In genomic region chr1:55468438-55468837, GRCh38 we compare ENCODE assay signal across 23 cellular contexts.
A peak's percentile ranks its signal among the peaks of the same experiment; 100 is the strongest.
DNase-seq lines count a peak whose midpoint lies in the region; ATAC-seq and TF ChIP-seq lines count a peak whose summit lies in the region.
"Had no signal": no experiment of that assay in that cellular context is flagged by ENCODE, and none has a peak within 500 bp of the region (broad histone marks: within the 10 kb centered on the region; RNA-seq: fewer than 3 reads in every experiment).

No MANE protein-coding gene starts in this region.

- dilution Hi-C loops in IMR-90 (cut with HindIII; ENCODE audit: low sequenced_read_pairs, unreplicated experiment) = no loop called here

- H2AFZ ChIP-seq in IMR-90 (replicated peaks; ENCODE audit: low read length, poor library complexity) = no peak overlapping the region
- H2AFZ ChIP-seq in mesenchymal stem cell (ENCODE audit: low read depth, low read length) = peak overlapping the region; percentile 65

- H3K9me1 ChIP-seq in IMR-90 (ENCODE audit: insufficient read depth, low read length) = no peaks in the 10 kb centered on the region

- H3K14ac ChIP-seq in IMR-90 (replicated peaks; ENCODE audit: low read depth, low read length) (peak overlapping the region; percentile 9; the same call in 1 of the 2 replicates), mesenchymal stem cell (ENCODE audit: low read length in 2 of 2) (no peak overlapping the region)

- H3K27me3 ChIP-seq in IMR-90 (ENCODE audit: control insufficient read depth, insufficient read depth, low read length) (no peaks in the 10 kb centered on the region), esophagus muscularis mucosa (no peaks in the 10 kb centered on the region), mesenchymal stem cell (ENCODE audit: control insufficient read depth in 1 of 2, insufficient read depth in 1 of 2, low read length in 2 of 2) (no peaks in the 10 kb centered on the region)
- H3K27me3 ChIP-seq: Peyer's patch had no signal

- no CpG with 5 or more reads among the region's 5 CpGs for WGBS in IMR-90 (ENCODE audit: extremely low coverage in 2 of 2, insufficient read length in 1 of 2), 2 experiments
- WGBS in esophagus muscularis mucosa = 84% methylated on average over 5 of the region's 5 CpGs
- 69% methylated on average over 3 of the region's 5 CpGs for WGBS in mesenchymal stem cell

- no peak overlapping the region for H3K9ac ChIP-seq in IMR-90 (ENCODE audit: low read depth, low read length)
- H3K9ac ChIP-seq in mesenchymal stem cell (ENCODE audit: low read length) = peak overlapping the region; percentile 74

- peak overlapping the region; percentile 32; the same call in 1 of the 2 replicates for H3K18ac ChIP-seq in IMR-90 (ENCODE audit: low read depth, low read length)
- H3K18ac ChIP-seq in mesenchymal stem cell (ENCODE audit: low read depth in 1 of 2, low read length in 2 of 2) = peak overlapping the region; percentile 9 to 58

- no peaks in the 10 kb centered on the region for H3K79me1 ChIP-seq in IMR-90 (ENCODE audit: low read depth in 1 of 2, low read length in 2 of 2)
- H3K79me1 ChIP-seq in mesenchymal stem cell (replicated peaks; ENCODE audit: low read length, poor library complexity, severe bottlenecking) = no peaks in the 10 kb centered on the region

- no peak for TF ChIP-seq EP300 in esophagus muscularis mucosa (IDR thresholded peaks at IDR 0.05)

- H2BK20ac ChIP-seq in IMR-90 (ENCODE audit: low read depth, low read length) = peak overlapping the region; percentile 11; the same call in 1 of the 2 replicates

- no peak overlapping the region for H3K4me2 ChIP-seq in IMR-90 (ENCODE audit: low read depth, low read length)
- no peak overlapping the region for H3K4me2 ChIP-seq in mesenchymal stem cell (ENCODE audit: low read length, poor library complexity, severe bottlenecking)

- CTCF ChIA-PET in IMR-90 (lab: Yijun Ruan, JAX) = no interaction called here

- H2BK120ac ChIP-seq in IMR-90 (ENCODE audit: low read depth, low read length) = 0 out of 2 replicates have a peak overlapping the region, but pooled peaks have one; percentile 20
- no peak overlapping the region for H2BK120ac ChIP-seq in mesenchymal stem cell (ENCODE audit: low read depth, low read length)

- peak; percentile 53 for ATAC-seq in IMR-90 (ENCODE audit: low read depth)
- ATAC-seq in GM18873 (IDR thresholded peaks at IDR 0.05; ENCODE audit: low FRiP score, unreplicated experiment) = no peak
- ATAC-seq in omental fat pad (ENCODE audit: low FRiP score) = no peak
- ATAC-seq: GM12878, left colon, WTC11 had no signal

- H2BK15ac ChIP-seq in IMR-90 (ENCODE audit: low read depth, low read length) (no peak overlapping the region), mesenchymal stem cell (ENCODE audit: low read depth, poor library complexity, severe bottlenecking) (no peak overlapping the region)

- no peak overlapping the region for H3K56ac ChIP-seq in IMR-90 (ENCODE audit: extremely low read depth, insufficient read depth, low read length)

- intact Hi-C loops in IMR-90 (cut with micrococcal nuclease) (no loop called here), esophagus muscularis mucosa (cut with DNase I) (no loop called here)

- no peak for TF ChIP-seq RAD21 in IMR-90 (IDR thresholded peaks at IDR 0.05; ENCODE audit: low read length)

- no TSS peak for BruUV-seq in IMR-90 (replicated peaks; lab: Mats Ljungman, UMichigan)

- TF ChIP-seq POLR2A in IMR-90 (IDR thresholded peaks at IDR 0.05; ENCODE audit: low read depth, low read length) (no peak), esophagus muscularis mucosa (IDR thresholded peaks at IDR 0.05; ENCODE audit: low read depth) (no peak)

- in situ Hi-C loops in IMR-90 (cut with MboI; ENCODE audit: low sequenced_read_pairs) = no loop called here

- H3K4me1 ChIP-seq in IMR-90 (ENCODE audit: control insufficient read depth, insufficient read depth, low read length) (peaks cover 2% of the 10 kb centered on the region; the same call in 1 of the 2 replicates), esophagus muscularis mucosa (peaks cover 0 to 8% (median 0%) of the 10 kb centered on the region in 4 donors), mesenchymal stem cell (ENCODE audit: control insufficient read depth, insufficient read depth, low read depth, low read length) (no peaks in the 10 kb centered on the region)
- H3K4me1 ChIP-seq: Peyer's patch had no signal

- H3K36me3 ChIP-seq in IMR-90 (ENCODE audit: control insufficient read depth, insufficient read depth, low read length) (no peaks in the 10 kb centered on the region), esophagus muscularis mucosa (no peaks in the 10 kb centered on the region), mesenchymal stem cell (ENCODE audit: control insufficient read depth in 1 of 2, insufficient read depth in 2 of 2, low read depth in 1 of 2, low read length in 2 of 2) (no peaks in the 10 kb centered on the region)
- H3K36me3 ChIP-seq: Peyer's patch had no signal

- H3K23ac ChIP-seq in IMR-90 (ENCODE audit: low read depth, low read length) (no peak overlapping the region), mesenchymal stem cell (ENCODE audit: low read length in 2 of 2) (no peak overlapping the region)

- H3K27ac ChIP-seq in IMR-90 (ENCODE audit: insufficient read depth, low read length) = peak overlapping the region; percentile 16; the same call in 1 of the 2 replicates
- H3K27ac ChIP-seq in esophagus muscularis mucosa (replicated peaks in 1 of 4) = no peak overlapping the region
- H3K27ac ChIP-seq in mesenchymal stem cell (ENCODE audit: low read length, poor library complexity, severe bottlenecking) = no peak overlapping the region
- no peak overlapping the region for H3K27ac ChIP-seq in substantia nigra (ENCODE audit: low read depth, low read length, poor library complexity, severe bottlenecking)
- H3K27ac ChIP-seq: Peyer's patch had no signal

- DNase-seq in AG08395 (ENCODE audit: low spot score) (peak; percentile 29), IMR-90 (peak; percentile 18), esophagus muscularis mucosa (ENCODE audit: extremely low spot score) (peak; percentile 80), mesenchymal stem cell (no peak), substantia nigra (lab: John Stamatoyannopoulos, UW) (no peak), omental fat pad (ENCODE audit: low spot score) (no peak)
- DNase-seq in activated CD4-positive, alpha-beta T cell treated with anti-CD3 and anti-CD28 coated beads, Interleukin-2, amount 50 U/mL, for 1 hour = no peak
- DNase-seq: activated CD4-positive, alpha-beta T cell treated with anti-CD3 and anti-CD28 coated beads, Interleukin-2, amount 10 ng/mL, durations not matched to agents 7 days and 5 days; activated effector memory CD4-positive, alpha-beta T cell treated with anti-CD3 and anti-CD28 coated beads, Interleukin-2, amount 50 U/mL, for 16 hours; activated naive CD8-positive, alpha-beta T cell treated with anti-CD3 and anti-CD28 coated beads for 36 hours; activated T-cell treated with anti-CD3 and anti-CD28 coated beads, Interleukin-2, amount 50 U/mL, for 24 hours; CD4-positive, alpha-beta T cell; central memory CD4-positive, alpha-beta T cell; HFFc6; left colon; NCI-H1436; NCI-H774; Peyer's patch; stimulated activated naive CD4-positive, alpha-beta T cell treated with Interleukin-2 at 50 U/mL for 16 hours had no signal

- no peak overlapping the region for H2BK12ac ChIP-seq in mesenchymal stem cell (ENCODE audit: low read length in 2 of 2)

- no peak overlapping the region for H2AK9ac ChIP-seq in IMR-90 (replicated peaks; ENCODE audit: low read depth, low read length, poor library complexity)

- H3K9me3 ChIP-seq in IMR-90 (ENCODE audit: control insufficient read depth, insufficient read depth, low read length) (no peaks in the 10 kb centered on the region), esophagus muscularis mucosa (no peaks in the 10 kb centered on the region), mesenchymal stem cell (ENCODE audit: control insufficient read depth, low read length) (no peaks in the 10 kb centered on the region)
- H3K9me3 ChIP-seq: Peyer's patch had no signal

- no peak overlapping the region; the same call in 1 of the 2 replicates for H4K91ac ChIP-seq in IMR-90 (ENCODE audit: insufficient read depth, low read depth, low read length)
- H4K91ac ChIP-seq in mesenchymal stem cell (ENCODE audit: low read length) = no peak overlapping the region

- H2BK5ac ChIP-seq in IMR-90 (ENCODE audit: low read depth, low read length, poor library complexity, severe bottlenecking) = no peak overlapping the region
- no peak overlapping the region for H2BK5ac ChIP-seq in mesenchymal stem cell (ENCODE audit: low read depth, low read length, poor library complexity, severe bottlenecking)

- POLR2A ChIA-PET in IMR-90 (lab: Charles Lee; ENCODE audit: unreplicated experiment) = interaction anchor here (0.6 kb wide), 1 partner anchor 1108 kb away, joined by 3 read pairs; no protein-coding TSS in a partner anchor

- no peak overlapping the region; the same call in 1 of the 2 replicates for H4K5ac ChIP-seq in IMR-90 (ENCODE audit: low read depth, low read length)

- no peak for TF ChIP-seq CTCF in IMR-90 (conservative IDR thresholded peaks at IDR 0.05; ENCODE audit: low read depth, low read length)
- no peak for TF ChIP-seq CTCF in esophagus muscularis mucosa (IDR thresholded peaks at IDR 0.05)
- TF ChIP-seq CTCF in omental fat pad (IDR thresholded peaks at IDR 0.05) = no peak

- H4K20me1 ChIP-seq in IMR-90 (ENCODE audit: insufficient read depth, low read length) = no peaks in the 10 kb centered on the region

- H2AK5ac ChIP-seq in IMR-90 (ENCODE audit: low read depth, low read length) (no peak overlapping the region), mesenchymal stem cell (ENCODE audit: low read length, severe bottlenecking) (no peak overlapping the region)

- H3K4me3 ChIP-seq in IMR-90 (ENCODE audit: insufficient read depth, low read depth, low read length) (no peak overlapping the region), esophagus muscularis mucosa (no peak overlapping the region), mesenchymal stem cell (ENCODE audit: insufficient read depth in 1 of 2, low read depth in 1 of 2, low read length in 2 of 2) (no peak overlapping the region)
- H3K4me3 ChIP-seq: GM12878, Peyer's patch, skin epidermis had no signal

- H4K8ac ChIP-seq in IMR-90 (ENCODE audit: low read depth in 2 of 2, low read length in 2 of 2) (peak overlapping the region in 1 of 2 experiments; percentile 53; a peak in 1 of 4 replicates), mesenchymal stem cell (ENCODE audit: low read length) (no peak overlapping the region)

- H3K4ac ChIP-seq in IMR-90 (ENCODE audit: low read depth, low read length) (no peak overlapping the region), mesenchymal stem cell (ENCODE audit: low read depth in 1 of 2, low read length in 2 of 2) (no peak overlapping the region)

TF ChIP-seq in IMR-90, 13 proteins besides CTCF, POLR2A, EP300 and RAD21 (continues in another document):
- TF ChIP-seq NFE2L2 (IDR thresholded peaks at IDR 0.05; ENCODE audit: low read depth, low read length) (no peak), RFX5 (IDR thresholded peaks at IDR 0.05; ENCODE audit: low read depth, low read length) (no peak), MAFK (IDR thresholded peaks at IDR 0.05; ENCODE audit: low read depth, low read length) (no peak), CEBPB (IDR thresholded peaks at IDR 0.05; ENCODE audit: low read depth, low read length) (no peak), CHD1 (IDR thresholded peaks at IDR 0.05; ENCODE audit: low read depth, low read length) (no peak), FOS (IDR thresholded peaks at IDR 0.05; ENCODE audit: low read depth, low read length) (no peak), SMC3 (IDR thresholded peaks at IDR 0.05; ENCODE audit: low read depth, low read length) (no peak)

Comparison
In these comparisons a context has a peak if more than half of its experiments do, and no peak if none do; other contexts are left out.
1. DNase-seq: peak in AG08395 (single experiment), IMR-90 (single experiment) and esophagus muscularis mucosa (single experiment); none in mesenchymal stem cell (single experiment), substantia nigra (0 of 49), activated CD4-positive, alpha-beta T cell treated with anti-CD3 and anti-CD28 coated beads, Interleukin-2, amount 50 U/mL, for 1 hour (single experiment) and omental fat pad (single experiment).